Comparison of ENCODE assay signal across 11 cellular contexts in genomic region chr3:16514799-16515353, GRCh38. TPM values are rescaled to one million over a fixed set of nuclear protein-coding genes. Genes with fewer than 3 reads are reported as not detected.
DNase-seq lines count a peak whose midpoint lies in the region; ATAC-seq and TF ChIP-seq lines count a peak whose summit lies in the region.
"Had no signal": no experiment of that assay in that cellular context is flagged by ENCODE, and none has a peak within 500 bp of the region (broad histone marks: within the 10 kb centered on the region; RNA-seq: fewer than 3 reads in every experiment).

No MANE protein-coding gene starts in this region.

- peaks cover 8 to 65% of the 10 kb centered on the region in 2 experiments; a peak in 3 of 4 replicates for H3K4me1 ChIP-seq in SK-N-SH (ENCODE audit: control insufficient read depth in 1 of 2, insufficient read depth in 2 of 2, low read depth in 1 of 2, low read length in 1 of 2)
- H3K4me1 ChIP-seq in smooth muscle cell (ENCODE audit: low read depth): peaks cover 3% of the 10 kb centered on the region
- H3K4me1 ChIP-seq: HAP-1 had no signal

- 81% methylated on average over 4 of the region's 4 CpGs for WGBS in SK-N-SH (ENCODE audit: low lambda C conversion rate)
- WGBS in smooth muscle cell (ENCODE audit: low lambda C conversion rate): 94% methylated on average over 4 of the region's 4 CpGs

- H3F3A ChIP-seq in SK-N-SH (replicated peaks; ENCODE audit: insufficient read depth): peaks cover 21% of the 10 kb centered on the region
- peaks cover 3% of the 10 kb centered on the region for H3F3A ChIP-seq in smooth muscle cell (ENCODE audit: low read depth)

- H3K27ac Mint-ChIP-seq in activated CD8-positive, alpha-beta T cell treated with anti-CD3 and anti-CD28 coated beads, Interleukin-2, amount 10 ng/mL, durations not matched to agents 7 days and 5 days: peak overlapping the region; percentile 80
- H3K27ac Mint-ChIP-seq in natural killer cell: peak overlapping the region; percentile 91 to 97

- no peaks in the 10 kb centered on the region for H3K27me3 Mint-ChIP-seq in activated CD8-positive, alpha-beta T cell treated with anti-CD3 and anti-CD28 coated beads, Interleukin-2, amount 10 ng/mL, durations not matched to agents 7 days and 5 days (ENCODE audit: low read depth)
- no peaks in the 10 kb centered on the region for H3K27me3 Mint-ChIP-seq in natural killer cell (ENCODE audit: low read depth in 2 of 2)

- peaks cover 25% of the 10 kb centered on the region for H3K36me3 Mint-ChIP-seq in activated CD8-positive, alpha-beta T cell treated with anti-CD3 and anti-CD28 coated beads, Interleukin-2, amount 10 ng/mL, durations not matched to agents 7 days and 5 days (ENCODE audit: low read depth)
- no peaks in the 10 kb centered on the region for H3K36me3 Mint-ChIP-seq in natural killer cell

- peaks cover 42% of the 10 kb centered on the region for H3K79me2 ChIP-seq in SK-N-SH (ENCODE audit: insufficient read depth)
- peaks cover 13% of the 10 kb centered on the region for H3K79me2 ChIP-seq in smooth muscle cell (ENCODE audit: low read depth)

- H3K4me1 Mint-ChIP-seq in activated CD8-positive, alpha-beta T cell treated with anti-CD3 and anti-CD28 coated beads, Interleukin-2, amount 10 ng/mL, durations not matched to agents 7 days and 5 days (ENCODE audit: low read depth): peaks cover 69% of the 10 kb centered on the region
- H3K4me1 Mint-ChIP-seq in natural killer cell: peaks cover 72 to 85% of the 10 kb centered on the region in 2 donors

- TF ChIP-seq EP300 in SK-N-SH (IDR thresholded peaks at IDR 0.05; ENCODE audit: borderline replicate concordance in 1 of 2, low read depth in 1 of 2, low read length in 1 of 2): no peak

- H4K20me1 ChIP-seq in SK-N-SH (ENCODE audit: insufficient read depth) (no peaks in the 10 kb centered on the region), smooth muscle cell (ENCODE audit: low read depth) (no peaks in the 10 kb centered on the region)

- CTCF ChIA-PET in SK-N-SH (lab: Yijun Ruan, JAX): interaction anchor here (1.0 to 7.0 kb wide), 8 partner anchors 18 to 225 kb away, joined by 3 to 56 read pairs (median 4); no protein-coding TSS in a partner anchor
- CTCF ChIA-PET in activated CD8-positive, alpha-beta T cell treated with anti-CD3 and anti-CD28 coated beads, Interleukin-2, amount 10 ng/mL, durations not matched to agents 7 days and 5 days (lab: Charles Lee): no interaction called here

- no peak for DNase-seq in SK-N-SH
- DNase-seq in activated CD8-positive, alpha-beta T cell treated with anti-CD3 and anti-CD28 coated beads, Interleukin-2, amount 10 ng/mL, durations not matched to agents 7 days and 5 days: no peak
- DNase-seq in natural killer cell: no peak
- no peak for DNase-seq in middle frontal gyrus (ENCODE audit: extremely low spot score, low spot score)
- no peak for DNase-seq in smooth muscle cell (lab: John Stamatoyannopoulos, UW; ENCODE audit: unreplicated experiment)
- DNase-seq: activated CD4-positive, CD25-positive, alpha-beta regulatory T cell treated with anti-CD3 and anti-CD28 coated beads, Interleukin-2, amount 50 U/mL, for 72 hours; DMS79 treated with DMSO at 0.1 percent for 48 hours had no signal

- no peaks in the 10 kb centered on the region for H3K27me3 ChIP-seq in SK-N-SH (ENCODE audit: insufficient read depth)
- no peaks in the 10 kb centered on the region for H3K27me3 ChIP-seq in smooth muscle cell (ENCODE audit: low read depth)

- no peak for TF ChIP-seq RAD21 in SK-N-SH (IDR thresholded peaks at IDR 0.05; ENCODE audit: low read length)

- peak; percentile 38 for TF ChIP-seq POLR2A in GM18526 (IDR thresholded peaks at IDR 0.05; ENCODE audit: extremely low read depth, insufficient read length)

- H3K9me2 ChIP-seq in SK-N-SH: no peaks in the 10 kb centered on the region

- no peaks in the 10 kb centered on the region for H3K36me3 ChIP-seq in SK-N-SH (replicated peaks in 1 of 2; ENCODE audit: control insufficient read depth in 1 of 2, insufficient read depth in 2 of 2, low read length in 1 of 2)
- no peaks in the 10 kb centered on the region for H3K36me3 ChIP-seq in smooth muscle cell (ENCODE audit: low read depth)
- H3K36me3 ChIP-seq: HAP-1 had no signal

- peaks cover 9% of the 10 kb centered on the region for H3K9me3 Mint-ChIP-seq in activated CD8-positive, alpha-beta T cell treated with anti-CD3 and anti-CD28 coated beads, Interleukin-2, amount 10 ng/mL, durations not matched to agents 7 days and 5 days (ENCODE audit: insufficient read depth)
- H3K9me3 Mint-ChIP-seq in natural killer cell: no peaks in the 10 kb centered on the region

- H3K4me3 Mint-ChIP-seq in activated CD8-positive, alpha-beta T cell treated with anti-CD3 and anti-CD28 coated beads, Interleukin-2, amount 10 ng/mL, durations not matched to agents 7 days and 5 days: peak overlapping the region; percentile 94
- H3K4me3 Mint-ChIP-seq in natural killer cell: peak overlapping the region; percentile 97

- H3K4me3 ChIP-seq in SK-N-SH (ENCODE audit: low read depth in 2 of 2, low read length in 1 of 2) (peak overlapping the region; percentile 8 to 25; a peak in 1 of 4 replicates), smooth muscle cell (no peak overlapping the region)
- H3K4me3 ChIP-seq: HAP-1 had no signal

- H3K4me2 ChIP-seq in SK-N-SH: peak overlapping the region; percentile 95; the same call in 1 of the 2 replicates
- H3K4me2 ChIP-seq in smooth muscle cell: no peak overlapping the region

- intact Hi-C loops in natural killer cell (cut with micrococcal nuclease): loop anchor here (5.0 to 10.0 kb wide), 3 partner anchors 38 to 640 kb away; no protein-coding TSS in a partner anchor

- POLR2A ChIA-PET in SK-N-SH (lab: Yijun Ruan, JAX): interaction anchor here (1.7 to 4.7 kb wide), 3 partner anchors 20 to 247 kb away, joined by 6 to 51 read pairs (median 18); no protein-coding TSS in a partner anchor
- POLR2A ChIA-PET in activated CD8-positive, alpha-beta T cell treated with anti-CD3 and anti-CD28 coated beads, Interleukin-2, amount 10 ng/mL, durations not matched to agents 7 days and 5 days (lab: Charles Lee): interaction anchor here (0.6 to 1.4 kb wide), 3 partner anchors 10 to 199 kb away, joined by 3 read pairs; no protein-coding TSS in a partner anchor

- no peak overlapping the region for H2AFZ ChIP-seq in SK-N-SH (ENCODE audit: low read depth)
- no peak overlapping the region for H2AFZ ChIP-seq in smooth muscle cell (ENCODE audit: low read depth)

- TF ChIP-seq CTCF in SK-N-SH (IDR thresholded peaks at IDR 0.05) (no peak), natural killer cell (IDR thresholded peaks at IDR 0.05) (no peak), smooth muscle cell (IDR thresholded peaks at IDR 0.05; ENCODE audit: borderline replicate concordance, insufficient read depth, poor library complexity, severe bottlenecking) (no peak)

- H3K9ac ChIP-seq in SK-N-SH (no peak overlapping the region), smooth muscle cell (ENCODE audit: low read depth) (no peak overlapping the region)

- ATAC-seq in SK-N-SH treated with all-trans-retinoic acid at 6 μM for 48 hours: no peak
- no peak for ATAC-seq in activated CD8-positive, alpha-beta T cell treated with anti-CD3 and anti-CD28 coated beads, Interleukin-2, amount 10 ng/mL, durations not matched to agents 7 days and 5 days
- no peak for ATAC-seq in natural killer cell
- ATAC-seq in GM21576 (IDR thresholded peaks at IDR 0.05; ENCODE audit: unreplicated experiment): no peak

- H3K27ac ChIP-seq in SK-N-SH (ENCODE audit: low read depth in 2 of 2, low read length in 1 of 2): peak overlapping the region in 1 of 2 experiments; percentile 100; a peak in 2 of 4 replicates
- H3K27ac ChIP-seq in smooth muscle cell (ENCODE audit: low read depth): no peak overlapping the region

- H3K9me3 ChIP-seq in SK-N-SH (no peaks in the 10 kb centered on the region), smooth muscle cell (replicated peaks; ENCODE audit: low read depth) (no peaks in the 10 kb centered on the region)

TF ChIP-seq in SK-N-SH, 30 proteins besides CTCF, POLR2A, EP300 and RAD21 (continues in another document):
- no peak for TF ChIP-seq NFIC (IDR thresholded peaks at IDR 0.05; ENCODE audit: borderline replicate concordance)
- no peak for TF ChIP-seq ELF1 (IDR thresholded peaks at IDR 0.05)
- TF ChIP-seq GATA2 (CRISPR knock-in tag; IDR thresholded peaks at IDR 0.05): no peak
- TF ChIP-seq SMC3 (IDR thresholded peaks at IDR 0.05; ENCODE audit: low read depth, low read length): no peak
- TF ChIP-seq CHD2 (IDR thresholded peaks at IDR 0.05; ENCODE audit: low read length, partially characterized antibody): no peak
- TF ChIP-seq FOXJ3 (CRISPR knock-in tag; IDR thresholded peaks at IDR 0.05): no peak
- no peak for TF ChIP-seq RCOR1 (IDR thresholded peaks at IDR 0.05; ENCODE audit: low read length)
- TF ChIP-seq POLR2AphosphoS5 (IDR thresholded peaks at IDR 0.05; ENCODE audit: low read depth, low read length): no peak
- no peak for TF ChIP-seq GABPA (IDR thresholded peaks at IDR 0.05; ENCODE audit: low read depth)

TF ChIP-seq in SK-N-SH treated with all-trans-retinoic acid at 6 μM for 48 hours, 23 proteins besides CTCF, POLR2A, EP300 and RAD21 (continues in another document):
- TF ChIP-seq ISL1 (CRISPR knock-in tag; IDR thresholded peaks at IDR 0.05) (no peak), ZC3H10 (CRISPR knock-in tag; IDR thresholded peaks at IDR 0.05) (no peak), ZNF70 (CRISPR knock-in tag; IDR thresholded peaks at IDR 0.05) (no peak), CREB5 (CRISPR knock-in tag; IDR thresholded peaks at IDR 0.05; ENCODE audit: low read depth) (no peak)

RNA-seq across cellular contexts. Expression of gene RFTN1, which starts 1.4 kb away (rescaled TPM):
- polyA plus RNA-seq in SK-N-SH (2012; rRNA removed) (21.2 and 22.6 TPM in 2 replicates), smooth muscle cell (21.7 and 22.8 TPM in 2 replicates)
- polyA plus RNA-seq in SK-N-SH (2012; cell fraction: cytosol; rRNA removed): 24.3 and 25.7 TPM in 2 replicates
- 27.3 and 28.7 TPM in 2 replicates for polyA plus RNA-seq in SK-N-SH (2012; cell fraction: nucleus; rRNA removed)
- 10 to 100 TPM; 59.9 to 63.4 TPM for total RNA-seq in activated CD8-positive, alpha-beta T cell treated with anti-CD3 and anti-CD28 coated beads, Interleukin-2, amount 10 ng/mL, durations not matched to agents 7 days and 5 days
- total RNA-seq in natural killer cell (100 to 1,000 TPM; 112 to 135 (median 115) TPM), smooth muscle cell (35.6 and 37.7 TPM in 2 replicates)
